ENCODE assay signal across 25 cellular contexts in the genomic region with DNA sequence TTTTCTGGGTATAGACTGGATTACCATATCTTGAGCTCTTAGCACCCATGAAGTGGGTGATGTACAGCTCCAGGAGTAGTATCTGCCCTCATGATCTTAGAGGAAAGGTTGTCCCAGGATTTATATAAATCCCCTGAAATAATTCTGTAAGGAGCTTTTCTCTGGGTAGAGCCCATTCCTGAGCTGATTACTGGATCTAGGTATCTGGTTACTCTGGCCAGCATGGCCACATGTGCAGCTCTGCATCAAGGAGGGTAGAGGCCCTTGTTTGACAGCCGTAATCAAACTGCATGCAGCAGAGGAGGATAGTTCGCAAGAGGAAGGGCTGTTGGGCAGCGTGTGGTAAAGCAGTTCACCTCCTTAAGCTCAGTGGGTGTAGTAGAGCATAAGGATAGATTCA. TPM values are rescaled to one million over a fixed set of nuclear protein-coding genes. Genes with fewer than 3 reads are reported as not detected.
DNase-seq lines count a peak whose midpoint lies in the region; ATAC-seq, FAIRE-seq and TF ChIP-seq lines count a peak whose summit lies in the region.
"Had no signal": no experiment of that assay in that cellular context is flagged by ENCODE, and none has a peak within 500 bp of the region (broad histone marks: within the 10 kb centered on the region; RNA-seq: fewer than 3 reads in every experiment).

No MANE protein-coding gene starts in this region.

- no peaks in the 10 kb centered on the region for H3K9me3 Mint-ChIP-seq in activated naive CD8-positive, alpha-beta T cell (ENCODE audit: low read depth)
- H3K9me3 Mint-ChIP-seq in activated naive CD8-positive, alpha-beta T cell treated with anti-CD3 and anti-CD28 coated beads for 36 hours, result peaks cover 1% of the 10 kb centered on the region
- no peaks in the 10 kb centered on the region for H3K9me3 Mint-ChIP-seq in neural progenitor cell
- H3K9me3 Mint-ChIP-seq: CD4-positive, alpha-beta memory T cell had no signal

- H3K9ac ChIP-seq in neural progenitor cell, result no peak overlapping the region
- H3K9ac ChIP-seq: BLaER1 had no signal

- H3K4me3 ChIP-seq in WERI-Rb-1 (ENCODE audit: low read depth, low read length), result no peak overlapping the region
- H3K4me3 ChIP-seq in mucosa of descending colon, result no peak overlapping the region
- no peak overlapping the region for H3K4me3 ChIP-seq in neural progenitor cell
- H3K4me3 ChIP-seq: BLaER1, SJCRH30 had no signal

- H3K36me3 Mint-ChIP-seq in activated naive CD8-positive, alpha-beta T cell, result peaks cover 5% of the 10 kb centered on the region
- H3K36me3 Mint-ChIP-seq in activated naive CD8-positive, alpha-beta T cell treated with anti-CD3 and anti-CD28 coated beads for 36 hours, result peaks cover 19% of the 10 kb centered on the region
- peaks cover 11% of the 10 kb centered on the region for H3K36me3 Mint-ChIP-seq in neural progenitor cell

- ATAC-seq in mucosa of descending colon (peak; percentile 20), HG03280 (IDR thresholded peaks at IDR 0.05; ENCODE audit: unreplicated experiment) (no peak)

- peaks cover 16% of the 10 kb centered on the region for H3K36me3 ChIP-seq in WERI-Rb-1
- H3K36me3 ChIP-seq in mucosa of descending colon (ENCODE audit: low read depth), result no peaks in the 10 kb centered on the region
- H3K36me3 ChIP-seq in neural progenitor cell, result no peaks in the 10 kb centered on the region

- DNase-seq in activated naive CD8-positive, alpha-beta T cell treated with anti-CD3 and anti-CD28 coated beads for 36 hours, result no peak
- peak; percentile 88 for DNase-seq in D721Med (ENCODE audit: insufficient read length, low spot score)
- peak; percentile 88 for DNase-seq in WERI-Rb-1
- no peak for DNase-seq in mucosa of descending colon
- no peak for DNase-seq in neural progenitor cell (ENCODE audit: low spot score)
- DNase-seq: CD4-positive, alpha-beta memory T cell; DMS53; GDM1; KG1; NCI-H1092; NCI-H1436; NCI-H187 treated with DMSO at 0.1 percent for 48 hours; NCI-H2107; NCI-H2227 treated with DMSO at 0.1 percent for 48 hours; NCI-H510A; NCI-H774; OCI-M1; SJCRH30 had no signal

- peak; percentile 91 for FAIRE-seq in D721Med (lab: Jason Lieb, UNC)
- FAIRE-seq: GM18507, HTR-8/SVneo, RCC 7860 had no signal

- no peaks in the 10 kb centered on the region for H3K79me2 ChIP-seq in neural progenitor cell (ENCODE audit: low read depth)

- H3K4me1 ChIP-seq in mucosa of descending colon (ENCODE audit: low read depth) (peaks cover 31% of the 10 kb centered on the region), neural progenitor cell (no peaks in the 10 kb centered on the region)
- H3K4me1 ChIP-seq: SJCRH30 had no signal

- H3K9me3 ChIP-seq in WERI-Rb-1 (ENCODE audit: severe bottlenecking) (no peaks in the 10 kb centered on the region), mucosa of descending colon (no peaks in the 10 kb centered on the region), neural progenitor cell (ENCODE audit: low read depth) (no peaks in the 10 kb centered on the region)
- H3K9me3 ChIP-seq: BLaER1, SJCRH30 had no signal

- H3K27me3 ChIP-seq in WERI-Rb-1 (ENCODE audit: insufficient read depth, low read depth, severe bottlenecking) (no peaks in the 10 kb centered on the region), neural progenitor cell (no peaks in the 10 kb centered on the region)
- H3K27me3 ChIP-seq: BLaER1, SJCRH30 had no signal

- H2AFZ ChIP-seq in neural progenitor cell (replicated peaks), result no peak overlapping the region

- intact Hi-C loops in mucosa of descending colon (cut with DNase I, micrococcal nuclease), result no loop called here

- H3K4me1 Mint-ChIP-seq in activated naive CD8-positive, alpha-beta T cell (ENCODE audit: low read depth), result peaks cover 47% of the 10 kb centered on the region
- H3K4me1 Mint-ChIP-seq in activated naive CD8-positive, alpha-beta T cell treated with anti-CD3 and anti-CD28 coated beads for 36 hours, result peaks cover 32% of the 10 kb centered on the region
- H3K4me1 Mint-ChIP-seq in neural progenitor cell, result peaks cover 15% of the 10 kb centered on the region

- peak overlapping the region; percentile 12 for H3K27ac Mint-ChIP-seq in activated naive CD8-positive, alpha-beta T cell
- no peak overlapping the region for H3K27ac Mint-ChIP-seq in activated naive CD8-positive, alpha-beta T cell treated with anti-CD3 and anti-CD28 coated beads for 36 hours
- no peak overlapping the region for H3K27ac Mint-ChIP-seq in neural progenitor cell

- no peaks in the 10 kb centered on the region for H3F3A ChIP-seq in neural progenitor cell (ENCODE audit: low read depth)

- TF ChIP-seq CTCF in D721Med (IDR thresholded peaks at IDR 0.05; ENCODE audit: insufficient read depth, missing control alignments) (no peak), WERI-Rb-1 (IDR thresholded peaks at IDR 0.05; ENCODE audit: low read depth, low read length) (no peak), mucosa of descending colon (IDR thresholded peaks at IDR 0.05) (no peak), neural progenitor cell (IDR thresholded peaks at IDR 0.05) (no peak)

- no peak overlapping the region for H3K4me3 Mint-ChIP-seq in activated naive CD8-positive, alpha-beta T cell
- no peak overlapping the region for H3K4me3 Mint-ChIP-seq in activated naive CD8-positive, alpha-beta T cell treated with anti-CD3 and anti-CD28 coated beads for 36 hours
- H3K4me3 Mint-ChIP-seq in neural progenitor cell, result no peak overlapping the region
- H3K4me3 Mint-ChIP-seq: CD4-positive, alpha-beta memory T cell had no signal

- H3K4me2 ChIP-seq in neural progenitor cell, result no peak overlapping the region
- H3K4me2 ChIP-seq: BLaER1 had no signal

- H3K27ac ChIP-seq in WERI-Rb-1, result peak overlapping the region; percentile 41
- H3K27ac ChIP-seq in neural progenitor cell, result no peak overlapping the region
- H3K27ac ChIP-seq: BLaER1, SJCRH30 had no signal

- H3K27me3 Mint-ChIP-seq in activated naive CD8-positive, alpha-beta T cell, result no peaks in the 10 kb centered on the region
- no peaks in the 10 kb centered on the region for H3K27me3 Mint-ChIP-seq in activated naive CD8-positive, alpha-beta T cell treated with anti-CD3 and anti-CD28 coated beads for 36 hours
- peaks cover 7% of the 10 kb centered on the region for H3K27me3 Mint-ChIP-seq in neural progenitor cell (ENCODE audit: insufficient read depth, low read depth)
- H3K27me3 Mint-ChIP-seq: CD4-positive, alpha-beta memory T cell had no signal

- H4K20me1 ChIP-seq in neural progenitor cell (ENCODE audit: low read depth), result no peaks in the 10 kb centered on the region

RNA-seq across cellular contexts. Expression of a gene that starts 8.5 kb away (rescaled TPM):
- 10 to 100 TPM; 48.3 to 49.2 TPM for total RNA-seq in activated naive CD8-positive, alpha-beta T cell treated with anti-CD3 and anti-CD28 coated beads for 36 hours
- total RNA-seq in mucosa of descending colon, result 10 to 100 TPM; 72.2 to 89.8 (median 74.9) TPM
- 15.3 and 22.7 TPM in 2 replicates for total RNA-seq in neural progenitor cell (ENCODE audit: low replicate concordance)

RNA-seq across cellular contexts. Expression of a gene that starts 16.7 kb away (rescaled TPM):
- under 1 TPM; 0.39 to 0.86 TPM for total RNA-seq in activated naive CD8-positive, alpha-beta T cell treated with anti-CD3 and anti-CD28 coated beads for 36 hours
- total RNA-seq in mucosa of descending colon (1 to 10 TPM; 1.7 to 4.1 (median 1.9) TPM), neural progenitor cell (ENCODE audit: low replicate concordance) (1.4 TPM in 1 of 2 replicates, not detected in the other)
- total RNA-seq: H4 had no signal

RNA-seq across cellular contexts. Expression of a gene that starts 35.4 kb away (rescaled TPM):
- 10 to 100 TPM; 65.8 to 74.8 TPM for total RNA-seq in activated naive CD8-positive, alpha-beta T cell treated with anti-CD3 and anti-CD28 coated beads for 36 hours
- total RNA-seq in mucosa of descending colon (10 to 100 TPM; 34.2 to 44.9 (median 38.9) TPM), neural progenitor cell (ENCODE audit: low replicate concordance) (121 and 209 TPM in 2 replicates)

RNA-seq across cellular contexts. Expression of a gene that starts 46.6 kb away (rescaled TPM):
- total RNA-seq in activated naive CD8-positive, alpha-beta T cell treated with anti-CD3 and anti-CD28 coated beads for 36 hours, result 10 to 100 TPM; 36.4 to 41.3 TPM
- total RNA-seq in mucosa of descending colon (10 to 100 TPM; 21.0 to 26.2 (median 23.0) TPM), neural progenitor cell (ENCODE audit: low replicate concordance) (44.2 and 48.0 TPM in 2 replicates)

Comparison
In these comparisons a context has a peak if more than half of its experiments do, and no peak if none do; other contexts are left out.
1. DNase-seq: peak in D721Med (single experiment) and WERI-Rb-1 (single experiment); none in activated naive CD8-positive, alpha-beta T cell treated with anti-CD3 and anti-CD28 coated beads for 36 hours (single experiment), mucosa of descending colon (0 of 3) and neural progenitor cell (single experiment).